ENCODE assay signal across 1 cellular context in the genomic region with DNA sequence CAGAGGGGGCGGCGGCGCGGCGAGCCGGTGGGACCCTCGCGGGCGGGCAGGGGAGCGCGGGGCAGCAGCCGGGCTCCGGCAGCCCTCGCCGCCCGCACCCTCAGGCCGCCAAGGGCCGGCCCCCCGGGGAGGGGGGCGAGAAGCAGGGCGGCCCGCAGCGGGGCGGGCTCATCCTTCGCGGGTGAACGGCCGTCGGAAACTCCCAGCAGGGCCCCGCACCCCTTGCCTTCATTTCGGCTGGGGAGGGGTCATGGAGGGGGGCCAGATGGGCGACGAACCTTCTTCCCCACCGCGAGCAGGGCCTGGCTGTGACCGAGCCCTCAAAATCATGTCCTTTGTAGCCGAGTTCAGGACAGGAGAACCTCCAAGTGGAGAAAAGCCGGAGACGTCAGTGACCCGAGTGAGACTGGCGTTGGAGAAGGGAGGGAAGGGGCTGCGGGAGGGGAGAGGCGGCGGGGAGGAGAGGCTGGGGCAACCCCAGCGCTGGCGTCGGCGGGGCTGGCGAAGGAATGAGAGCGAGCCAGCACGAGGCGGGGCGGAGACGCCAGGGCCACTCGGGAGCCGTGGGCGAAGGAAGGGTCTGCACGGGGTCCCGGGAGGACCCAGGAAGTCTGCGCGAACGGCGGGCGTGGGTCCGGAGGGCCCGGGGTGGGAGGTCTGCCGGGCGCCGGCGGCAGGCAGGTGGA.
A peak's percentile ranks its signal among the peaks of the same experiment; 100 is the strongest.
TF ChIP-seq lines count a peak whose summit lies in the region.

No MANE protein-coding gene starts in this region.

TF ChIP-seq in HEK293, 187 proteins besides CTCF, POLR2A, EP300 and RAD21 (continued from another document):
- TF ChIP-seq, protein P1, sequence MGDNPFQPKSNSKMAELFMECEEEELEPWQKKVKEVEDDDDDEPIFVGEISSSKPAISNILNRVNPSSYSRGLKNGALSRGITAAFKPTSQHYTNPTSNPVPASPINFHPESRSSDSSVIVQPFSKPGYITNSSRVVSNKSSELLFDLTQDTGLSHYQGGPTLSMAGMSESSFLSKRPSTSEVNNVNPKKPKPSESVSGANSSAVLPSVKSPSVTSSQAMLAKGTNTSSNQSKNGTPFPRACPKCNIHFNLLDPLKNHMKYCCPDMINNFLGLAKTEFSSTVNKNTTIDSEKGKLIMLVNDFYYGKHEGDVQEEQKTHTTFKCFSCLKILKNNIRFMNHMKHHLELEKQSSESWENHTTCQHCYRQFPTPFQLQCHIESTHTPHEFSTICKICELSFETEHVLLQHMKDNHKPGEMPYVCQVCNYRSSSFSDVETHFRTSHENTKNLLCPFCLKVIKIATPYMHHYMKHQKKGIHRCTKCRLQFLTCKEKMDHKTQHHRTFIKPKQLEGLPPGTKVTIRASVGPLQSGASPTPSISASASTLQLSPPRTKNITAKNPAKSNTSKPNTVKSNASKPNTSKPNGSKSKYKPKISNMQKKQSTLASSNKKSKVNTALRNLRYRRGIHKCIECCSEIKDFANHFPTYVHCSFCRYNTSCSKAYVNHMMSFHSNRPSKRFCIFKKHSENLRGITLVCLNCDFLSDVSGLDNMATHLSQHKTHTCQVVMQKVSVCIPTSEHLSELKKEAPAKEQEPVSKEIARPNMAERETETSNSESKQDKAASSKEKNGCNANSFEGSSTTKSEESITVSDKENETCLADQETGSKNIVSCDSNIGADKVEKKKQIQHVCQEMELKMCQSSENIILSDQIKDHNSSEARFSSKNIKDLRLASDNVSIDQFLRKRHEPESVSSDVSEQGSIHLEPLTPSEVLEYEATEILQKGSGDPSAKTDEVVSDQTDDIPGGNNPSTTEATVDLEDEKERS (tag by site-specific recombination; IDR thresholded peaks at IDR 0.05), result no peak
- peak; percentile 11; the same call in 1 of the 2 replicates for TF ChIP-seq ZEB2 (tag by site-specific recombination; IDR thresholded peaks at IDR 0.05)
- no peak for TF ChIP-seq ZNF707 (tag by site-specific recombination; IDR thresholded peaks at IDR 0.05)
- no peak for TF ChIP-seq ZNF10 (tag by site-specific recombination; IDR thresholded peaks at IDR 0.05)
- TF ChIP-seq ZNF140 (tag by site-specific recombination; IDR thresholded peaks at IDR 0.05), result no peak
- no peak for TF ChIP-seq ZNF292 (tag by site-specific recombination; IDR thresholded peaks at IDR 0.05; ENCODE audit: borderline replicate concordance, low read depth)
- TF ChIP-seq ZBTB20 (tag by site-specific recombination; IDR thresholded peaks at IDR 0.05), result peak; percentile 82; the same call in 1 of the 2 replicates
- peak; percentile 11; the same call in 1 of the 2 replicates for TF ChIP-seq SP2 (tag by site-specific recombination; IDR thresholded peaks at IDR 0.05)
- no peak for TF ChIP-seq ZNF621 (tag by site-specific recombination; IDR thresholded peaks at IDR 0.05)
- TF ChIP-seq ZFHX2 (tag by site-specific recombination; conservative IDR thresholded peaks at IDR 0.05), result peak; percentile 74
- no peak for TF ChIP-seq SP3 (tag by site-specific recombination; IDR thresholded peaks at IDR 0.05)
- TF ChIP-seq ZNF335 (tag by site-specific recombination; conservative IDR thresholded peaks at IDR 0.05), result peak; percentile 86
- TF ChIP-seq ZSCAN23 (tag by site-specific recombination; IDR thresholded peaks at IDR 0.05), result no peak
- TF ChIP-seq ZNF600 (tag by site-specific recombination; IDR thresholded peaks at IDR 0.05), result peak; percentile 41
- TF ChIP-seq ZBTB8A (tag by site-specific recombination; IDR thresholded peaks at IDR 0.05), result peak; percentile 73
- no peak for TF ChIP-seq ZNF792 (tag by site-specific recombination; IDR thresholded peaks at IDR 0.05)
- TF ChIP-seq, protein P2, sequence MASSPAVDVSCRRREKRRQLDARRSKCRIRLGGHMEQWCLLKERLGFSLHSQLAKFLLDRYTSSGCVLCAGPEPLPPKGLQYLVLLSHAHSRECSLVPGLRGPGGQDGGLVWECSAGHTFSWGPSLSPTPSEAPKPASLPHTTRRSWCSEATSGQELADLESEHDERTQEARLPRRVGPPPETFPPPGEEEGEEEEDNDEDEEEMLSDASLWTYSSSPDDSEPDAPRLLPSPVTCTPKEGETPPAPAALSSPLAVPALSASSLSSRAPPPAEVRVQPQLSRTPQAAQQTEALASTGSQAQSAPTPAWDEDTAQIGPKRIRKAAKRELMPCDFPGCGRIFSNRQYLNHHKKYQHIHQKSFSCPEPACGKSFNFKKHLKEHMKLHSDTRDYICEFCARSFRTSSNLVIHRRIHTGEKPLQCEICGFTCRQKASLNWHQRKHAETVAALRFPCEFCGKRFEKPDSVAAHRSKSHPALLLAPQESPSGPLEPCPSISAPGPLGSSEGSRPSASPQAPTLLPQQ (tag by site-specific recombination; IDR thresholded peaks at IDR 0.05), result peak; percentile 56; the same call in 1 of the 2 replicates
- TF ChIP-seq SALL2 (tag by site-specific recombination; IDR thresholded peaks at IDR 0.05; ENCODE audit: borderline replicate concordance), result no peak
- TF ChIP-seq WT1 (tag by site-specific recombination; IDR thresholded peaks at IDR 0.05), result peak; percentile 79
- TF ChIP-seq, protein P3, sequence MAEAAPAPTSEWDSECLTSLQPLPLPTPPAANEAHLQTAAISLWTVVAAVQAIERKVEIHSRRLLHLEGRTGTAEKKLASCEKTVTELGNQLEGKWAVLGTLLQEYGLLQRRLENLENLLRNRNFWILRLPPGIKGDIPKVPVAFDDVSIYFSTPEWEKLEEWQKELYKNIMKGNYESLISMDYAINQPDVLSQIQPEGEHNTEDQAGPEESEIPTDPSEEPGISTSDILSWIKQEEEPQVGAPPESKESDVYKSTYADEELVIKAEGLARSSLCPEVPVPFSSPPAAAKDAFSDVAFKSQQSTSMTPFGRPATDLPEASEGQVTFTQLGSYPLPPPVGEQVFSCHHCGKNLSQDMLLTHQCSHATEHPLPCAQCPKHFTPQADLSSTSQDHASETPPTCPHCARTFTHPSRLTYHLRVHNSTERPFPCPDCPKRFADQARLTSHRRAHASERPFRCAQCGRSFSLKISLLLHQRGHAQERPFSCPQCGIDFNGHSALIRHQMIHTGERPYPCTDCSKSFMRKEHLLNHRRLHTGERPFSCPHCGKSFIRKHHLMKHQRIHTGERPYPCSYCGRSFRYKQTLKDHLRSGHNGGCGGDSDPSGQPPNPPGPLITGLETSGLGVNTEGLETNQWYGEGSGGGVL (tag by site-specific recombination; IDR thresholded peaks at IDR 0.05), result peak; percentile 59
- peak; percentile 73; the same call in 1 of the 2 replicates for TF ChIP-seq EGR2 (tag by site-specific recombination; IDR thresholded peaks at IDR 0.05; ENCODE audit: low read depth)
- no peak for TF ChIP-seq ZNF654 (tag by site-specific recombination; IDR thresholded peaks at IDR 0.05; ENCODE audit: low read depth)
- no peak for TF ChIP-seq ZNF48 (tag by site-specific recombination; IDR thresholded peaks at IDR 0.05)
- TF ChIP-seq, protein P4, sequence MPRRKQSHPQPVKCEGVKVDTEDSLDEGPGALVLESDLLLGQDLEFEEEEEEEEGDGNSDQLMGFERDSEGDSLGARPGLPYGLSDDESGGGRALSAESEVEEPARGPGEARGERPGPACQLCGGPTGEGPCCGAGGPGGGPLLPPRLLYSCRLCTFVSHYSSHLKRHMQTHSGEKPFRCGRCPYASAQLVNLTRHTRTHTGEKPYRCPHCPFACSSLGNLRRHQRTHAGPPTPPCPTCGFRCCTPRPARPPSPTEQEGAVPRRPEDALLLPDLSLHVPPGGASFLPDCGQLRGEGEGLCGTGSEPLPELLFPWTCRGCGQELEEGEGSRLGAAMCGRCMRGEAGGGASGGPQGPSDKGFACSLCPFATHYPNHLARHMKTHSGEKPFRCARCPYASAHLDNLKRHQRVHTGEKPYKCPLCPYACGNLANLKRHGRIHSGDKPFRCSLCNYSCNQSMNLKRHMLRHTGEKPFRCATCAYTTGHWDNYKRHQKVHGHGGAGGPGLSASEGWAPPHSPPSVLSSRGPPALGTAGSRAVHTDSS (tag by site-specific recombination; IDR thresholded peaks at IDR 0.05), result no peak
- TF ChIP-seq, protein P5, sequence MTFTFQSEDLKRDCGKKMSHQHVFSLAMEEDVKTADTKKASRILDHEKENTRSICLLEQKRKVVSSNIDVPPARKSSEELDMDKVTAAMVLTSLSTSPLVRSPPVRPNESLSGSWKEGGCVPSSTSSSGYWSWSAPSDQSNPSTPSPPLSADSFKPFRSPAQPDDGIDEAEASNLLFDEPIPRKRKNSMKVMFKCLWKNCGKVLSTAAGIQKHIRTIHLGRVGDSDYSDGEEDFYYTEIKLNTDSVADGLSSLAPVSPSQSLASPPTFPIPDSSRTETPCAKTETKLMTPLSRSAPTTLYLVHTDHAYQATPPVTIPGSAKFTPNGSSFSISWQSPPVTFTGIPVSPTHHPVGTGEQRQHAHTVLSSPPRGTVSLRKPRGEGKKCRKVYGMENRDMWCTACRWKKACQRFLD (tag by site-specific recombination; IDR thresholded peaks at IDR 0.05), result no peak
- TF ChIP-seq ELK4 (IDR thresholded peaks at IDR 0.05; ENCODE audit: borderline replicate concordance, low read depth, low read length), result no peak
- no peak for TF ChIP-seq ZNF311 (tag by site-specific recombination; IDR thresholded peaks at IDR 0.05; ENCODE audit: borderline replicate concordance)
- TF ChIP-seq, protein P6, sequence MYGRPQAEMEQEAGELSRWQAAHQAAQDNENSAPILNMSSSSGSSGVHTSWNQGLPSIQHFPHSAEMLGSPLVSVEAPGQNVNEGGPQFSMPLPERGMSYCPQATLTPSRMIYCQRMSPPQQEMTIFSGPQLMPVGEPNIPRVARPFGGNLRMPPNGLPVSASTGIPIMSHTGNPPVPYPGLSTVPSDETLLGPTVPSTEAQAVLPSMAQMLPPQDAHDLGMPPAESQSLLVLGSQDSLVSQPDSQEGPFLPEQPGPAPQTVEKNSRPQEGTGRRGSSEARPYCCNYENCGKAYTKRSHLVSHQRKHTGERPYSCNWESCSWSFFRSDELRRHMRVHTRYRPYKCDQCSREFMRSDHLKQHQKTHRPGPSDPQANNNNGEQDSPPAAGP (tag by site-specific recombination; IDR thresholded peaks at IDR 0.05), result peak; percentile 32; the same call in 1 of the 2 replicates
- TF ChIP-seq, protein P7, sequence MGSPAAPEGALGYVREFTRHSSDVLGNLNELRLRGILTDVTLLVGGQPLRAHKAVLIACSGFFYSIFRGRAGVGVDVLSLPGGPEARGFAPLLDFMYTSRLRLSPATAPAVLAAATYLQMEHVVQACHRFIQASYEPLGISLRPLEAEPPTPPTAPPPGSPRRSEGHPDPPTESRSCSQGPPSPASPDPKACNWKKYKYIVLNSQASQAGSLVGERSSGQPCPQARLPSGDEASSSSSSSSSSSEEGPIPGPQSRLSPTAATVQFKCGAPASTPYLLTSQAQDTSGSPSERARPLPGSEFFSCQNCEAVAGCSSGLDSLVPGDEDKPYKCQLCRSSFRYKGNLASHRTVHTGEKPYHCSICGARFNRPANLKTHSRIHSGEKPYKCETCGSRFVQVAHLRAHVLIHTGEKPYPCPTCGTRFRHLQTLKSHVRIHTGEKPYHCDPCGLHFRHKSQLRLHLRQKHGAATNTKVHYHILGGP (tag by site-specific recombination; IDR thresholded peaks at IDR 0.05), result no peak
- TF ChIP-seq ZSCAN16 (tag by site-specific recombination; IDR thresholded peaks at IDR 0.05), result no peak
- TF ChIP-seq ZNF37A (tag by site-specific recombination; IDR thresholded peaks at IDR 0.05), result no peak
TF ChIP-seq in HEK293: peak in this region for 20.
